In the genomic region with DNA sequence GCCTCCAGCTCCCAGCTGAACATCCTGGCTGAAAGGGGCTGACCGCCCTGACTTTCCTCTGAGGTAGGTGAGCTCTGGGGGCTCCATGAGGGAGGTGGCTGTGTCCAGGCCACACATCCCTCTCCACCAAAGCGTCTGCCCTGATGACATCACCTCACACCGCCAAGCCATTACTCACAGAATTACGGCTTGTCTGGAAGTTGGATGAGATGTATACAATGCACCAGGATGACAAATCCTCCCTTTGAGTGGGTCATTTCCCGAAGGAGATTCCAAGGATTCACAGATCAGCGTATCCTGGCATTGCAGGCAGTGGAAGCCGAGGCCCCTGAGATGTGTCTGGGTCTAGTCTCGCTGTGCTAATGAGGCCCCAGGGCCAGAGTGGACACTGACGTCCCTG, we compare ENCODE assay signal across 18 cellular contexts. TPM values are rescaled to one million over a fixed set of nuclear protein-coding genes. Genes with fewer than 3 reads are reported as not detected.
A peak's percentile ranks its signal among the peaks of the same experiment; 100 is the strongest.
DNase-seq lines count a peak whose midpoint lies in the region; ATAC-seq, FAIRE-seq and TF ChIP-seq lines count a peak whose summit lies in the region.
"Had no signal": no experiment of that assay in that cellular context is flagged by ENCODE, and none has a peak within 500 bp of the region (broad histone marks: within the 10 kb centered on the region; RNA-seq: fewer than 3 reads in every experiment).

No MANE protein-coding gene starts in this region.

- no peak overlapping the region for H3K4me3 ChIP-seq in HepG2 (replicated peaks in 1 of 3; ENCODE audit: insufficient read depth in 1 of 3, low read depth in 2 of 3, low read length in 3 of 3)
- H3K4me3 ChIP-seq in right lobe of liver: no peak overlapping the region
- H3K4me3 ChIP-seq in psoas muscle: no peak overlapping the region

- H3K27me3 ChIP-seq in HepG2 (ENCODE audit: control insufficient read depth in 1 of 2, insufficient read depth in 2 of 2, low read length in 2 of 2) (peaks cover 4 to 22% of the 10 kb centered on the region in 2 experiments; a peak in 3 of 5 replicates), right lobe of liver (no peaks in the 10 kb centered on the region), psoas muscle (ENCODE audit: insufficient read depth in 3 of 3, low read length in 2 of 3) (no peaks in the 10 kb centered on the region)

- H3K4me3 Mint-ChIP-seq in stimulated activated effector memory CD8-positive, alpha-beta T cell treated with anti-CD3 and anti-CD28 coated beads, Interleukin-12 subunit alpha, Interleukin-12 subunit beta, amount 100 ng/mL, for 72 hours: no peak overlapping the region
- H3K4me3 Mint-ChIP-seq: H9 had no signal

- H3K4me2 ChIP-seq in HepG2 (ENCODE audit: low read depth, low read length): no peak overlapping the region

- TF ChIP-seq RAD21 in HepG2 (CRISPR knock-in tag; IDR thresholded peaks at IDR 0.05): no peak

- POLR2A ChIA-PET in HepG2 (lab: Yijun Ruan, JAX): no interaction called here

- no peaks in the 10 kb centered on the region for H3K79me2 ChIP-seq in HepG2 (ENCODE audit: insufficient read depth, low read length)

- WGBS in HepG2 (ENCODE audit: low lambda C conversion rate): 6% methylated on average over 3 of the region's 9 CpGs
- whole genome bisulfite sequencing in right lobe of liver (ENCODE audit: insufficient coverage, low coverage, low lambda C conversion rate, missing lambda C conversion rate): 72% methylated on average over 2 of the region's 9 CpGs
- 92 to 95% (median 92%) methylated on average over 9 of the region's 9 CpGs for WGBS in psoas muscle, 3 donors

- H2AFZ ChIP-seq in HepG2 (ENCODE audit: low read length): no peak overlapping the region

- no peak for ATAC-seq in HepG2
- no peak for ATAC-seq in right lobe of liver
- no peak for ATAC-seq in psoas muscle
- no peak for ATAC-seq in stimulated activated effector memory CD8-positive, alpha-beta T cell treated with anti-CD3 and anti-CD28 coated beads, Interleukin-12 subunit alpha, Interleukin-12 subunit beta, amount 100 ng/mL, for 72 hours

- H3K27ac Mint-ChIP-seq in stimulated activated effector memory CD8-positive, alpha-beta T cell treated with anti-CD3 and anti-CD28 coated beads, Interleukin-12 subunit alpha, Interleukin-12 subunit beta, amount 100 ng/mL, for 72 hours: no peak overlapping the region
- H3K27ac Mint-ChIP-seq: H9 had no signal

- no peak for FAIRE-seq in HepG2 (lab: Jason Lieb, UNC)

- no TSS peak for BruUV-seq in HepG2 (replicated peaks; lab: Mats Ljungman, UMichigan)

- H3K36me3 ChIP-seq in HepG2 (replicated peaks in 1 of 2; ENCODE audit: control insufficient read depth in 1 of 2, insufficient read depth in 2 of 2, low read length in 2 of 2) (no peaks in the 10 kb centered on the region), right lobe of liver (no peaks in the 10 kb centered on the region), psoas muscle (ENCODE audit: insufficient read depth in 1 of 2, low read depth in 1 of 2) (no peaks in the 10 kb centered on the region)

- H3K9me3 Mint-ChIP-seq in stimulated activated effector memory CD8-positive, alpha-beta T cell treated with anti-CD3 and anti-CD28 coated beads, Interleukin-12 subunit alpha, Interleukin-12 subunit beta, amount 100 ng/mL, for 72 hours: no peaks in the 10 kb centered on the region

- no peak overlapping the region for H3K9ac ChIP-seq in HepG2 (ENCODE audit: insufficient read depth, low read depth, low read length)

- intact Hi-C loops in HepG2 (cut with micrococcal nuclease; ENCODE audit: unreplicated experiment) (no loop called here), right lobe of liver (cut with DNase I) (loop anchor here in 1 of 2 donors (5.0 kb wide), 1 partner anchor 89 kb away; no protein-coding TSS in a partner anchor), psoas muscle (cut with DNase I) (no loop called here)

- CTCF ChIA-PET in HepG2 (lab: Yijun Ruan, JAX; ENCODE audit: low intra/inter-chr PET ratio, low total read pairs): no interaction called here

- H3K9me3 ChIP-seq in HepG2 (ENCODE audit: low read length) (no peaks in the 10 kb centered on the region), right lobe of liver (no peaks in the 10 kb centered on the region), psoas muscle (no peaks in the 10 kb centered on the region)

- H3K4me1 ChIP-seq in HepG2 (ENCODE audit: insufficient read depth, low read length) (0 out of 2 replicates have a peak, but pooled peaks cover 5% of the 10 kb centered on the region), right lobe of liver (peaks cover 0 to 19% (median 4%) of the 10 kb centered on the region in 4 donors), psoas muscle (no peaks in the 10 kb centered on the region)

- DNase-seq in HepG2 (ENCODE audit: low spot score): no peak
- DNase-seq in right lobe of liver: no peak
- DNase-seq in M059J (ENCODE audit: low read depth): peak; percentile 31
- peak; percentile 11 for DNase-seq in glomerular visceral epithelial cell (ENCODE audit: extremely low spot score)
- no peak for DNase-seq in NCI-H524 (lab: John Stamatoyannopoulos, UW)
- DNase-seq in activated CD4-positive, alpha-beta T cell treated with anti-CD3 and anti-CD28 coated beads, Interleukin-2, amount 50 U/mL, for 1 hour: no peak
- no peak for DNase-seq in psoas muscle
- no peak for DNase-seq in stimulated activated effector memory CD8-positive, alpha-beta T cell treated with anti-CD3 and anti-CD28 coated beads, Interleukin-12 subunit alpha, Interleukin-12 subunit beta, amount 100 ng/mL, for 72 hours (ENCODE audit: low spot score in 2 of 2)
- DNase-seq: DMS 273 treated with DMSO at 0.1 percent for 48 hours, H9, NCI-H1417 treated with DMSO at 0.1 percent for 48 hours, NCI-H2029 treated with DMSO at 0.1 percent for 48 hours, NCI-H2171 treated with DMSO at 0.1 percent for 48 hours, NCI-H446 treated with DMSO at 0.1 percent for 48 hours, NCI-H748 treated with DMSO at 0.1 percent for 48 hours, OCI-M1 had no signal

- TF ChIP-seq EP300 in HepG2 (IDR thresholded peaks at IDR 0.05; ENCODE audit: low read depth in 2 of 2, low read length in 2 of 2) (no peak), HepG2 (CRISPR knock-in tag; IDR thresholded peaks at IDR 0.05; ENCODE audit: borderline replicate concordance) (no peak)

- in situ Hi-C loops in HepG2 (cut with HindIII; ENCODE audit: extremely low pct_ligation_motif_present, low pct_unique_long_range_greater_than_20kb): no loop called here

- no peak for TF ChIP-seq CTCF in HepG2 (CRISPR knock-in tag; IDR thresholded peaks at IDR 0.05)
- TF ChIP-seq CTCF in right lobe of liver (IDR thresholded peaks at IDR 0.05): no peak
- TF ChIP-seq CTCF in psoas muscle (IDR thresholded peaks at IDR 0.05): no peak

- H3K36me3 Mint-ChIP-seq in stimulated activated effector memory CD8-positive, alpha-beta T cell treated with anti-CD3 and anti-CD28 coated beads, Interleukin-12 subunit alpha, Interleukin-12 subunit beta, amount 100 ng/mL, for 72 hours: no peaks in the 10 kb centered on the region

- no peak overlapping the region for H3K27ac ChIP-seq in HepG2 (ENCODE audit: extremely low read length, insufficient read depth, low read length)
- no peak overlapping the region for H3K27ac ChIP-seq in right lobe of liver
- H3K27ac ChIP-seq in psoas muscle: no peak overlapping the region
- H3K27ac ChIP-seq: C4-2B had no signal

- no peaks in the 10 kb centered on the region for H4K20me1 ChIP-seq in HepG2 (ENCODE audit: insufficient read depth, low read length)

- H3K4me1 Mint-ChIP-seq in stimulated activated effector memory CD8-positive, alpha-beta T cell treated with anti-CD3 and anti-CD28 coated beads, Interleukin-12 subunit alpha, Interleukin-12 subunit beta, amount 100 ng/mL, for 72 hours: peaks cover 5% of the 10 kb centered on the region

- TF ChIP-seq POLR2A in HepG2 (IDR thresholded peaks at IDR 0.05; ENCODE audit: insufficient read depth in 1 of 2, low read depth in 2 of 2, low read length in 2 of 2): no peak
- no peak for TF ChIP-seq POLR2A in right lobe of liver (IDR thresholded peaks at IDR 0.05)

TF ChIP-seq in HepG2, 621 proteins besides CTCF, POLR2A, EP300 and RAD21 (continues in another document):
- TF ChIP-seq NAIF1 (CRISPR knock-in tag; IDR thresholded peaks at IDR 0.05; ENCODE audit: borderline replicate concordance) (no peak), DPF2 (CRISPR knock-in tag; IDR thresholded peaks at IDR 0.05; ENCODE audit: borderline replicate concordance, low read depth) (no peak), ZNF20 (CRISPR knock-in tag; IDR thresholded peaks at IDR 0.05) (no peak)

RNA-seq across cellular contexts. Expression of a gene that starts 15.1 kb away (rescaled TPM):
- total RNA-seq in HepG2 (2016; rRNA removed; fragmentation: Illumina TruSeq; extraction: Trizol) (0.02 TPM in 1 of 2 replicates, not detected in the other), right lobe of liver (10 to 100 TPM in 1 of 6 experiments, 1 to 10 TPM in 3, under 1 TPM in 2; 0.53 to 10.2 (median 1.4) TPM), psoas muscle (1 to 10 TPM in 1 of 4 donors, under 1 TPM in 3; 0.49 to 2.6 (median 0.61) TPM)
- total RNA-seq in HepG2 (2016; cell fraction: cytosol; rRNA removed; fragmentation: Illumina TruSeq; extraction: Trizol; ENCODE audit: low read depth): not detected in 2 replicates
- not detected in 2 replicates for total RNA-seq in HepG2 (2016; cell fraction: insoluble cytoplasmic fraction; rRNA removed; fragmentation: Illumina TruSeq; extraction: Trizol)
- total RNA-seq in HepG2 (2016; cell fraction: membrane; rRNA removed; fragmentation: Illumina TruSeq; extraction: Trizol): not detected in 2 replicates
- total RNA-seq in HepG2 (2016; cell fraction: nucleus; rRNA removed; fragmentation: Illumina TruSeq; extraction: Trizol): not detected in 2 replicates
- polyA plus RNA-seq in HepG2 (2011; rRNA removed) (not detected in 2 replicates), psoas muscle (under 1 TPM; 0.35 to 0.75 (median 0.51) TPM)
- polyA plus RNA-seq in HepG2 (2011; cell fraction: cytosol; rRNA removed): not detected in 2 replicates
- polyA plus RNA-seq in HepG2 (2011; cell fraction: nucleus; rRNA removed): not detected in 2 replicates
- 0.03 TPM in 1 of 2 replicates, not detected in the other for polyA plus RNA-seq in HepG2 (2012)
- polyA plus RNA-seq in HepG2 (2016; cell fraction: cytosol; fragmentation: Illumina TruSeq; extraction: Trizol; ENCODE audit: low read depth): not detected in 2 replicates
- polyA plus RNA-seq in HepG2 (2016; cell fraction: insoluble cytoplasmic fraction; fragmentation: Illumina TruSeq; extraction: Trizol; ENCODE audit: low read depth): not detected in 2 replicates
- not detected in 2 replicates for polyA plus RNA-seq in HepG2 (2016; cell fraction: membrane; fragmentation: Illumina TruSeq; extraction: Trizol; ENCODE audit: low read depth)
- not detected in 2 replicates for polyA plus RNA-seq in HepG2 (2016; cell fraction: nucleus; fragmentation: Illumina TruSeq; extraction: Trizol; ENCODE audit: insufficient read depth, low read depth)
- polyA minus RNA-seq in HepG2 (2011; rRNA and poly(A)+ RNA removed; ENCODE audit: low replicate concordance): 0.04 TPM in 1 of 2 replicates, not detected in the other
- polyA minus RNA-seq in HepG2 (2011; cell fraction: cytosol; rRNA and poly(A)+ RNA removed): not detected in 2 replicates
- not detected in 2 replicates for polyA minus RNA-seq in HepG2 (2011; cell fraction: nucleus; rRNA and poly(A)+ RNA removed)
- 0.15 TPM in 1 of 2 replicates, not detected in the other for total RNA-seq in M059J (2014; rRNA removed; shearing (Covaris generic))
- total RNA-seq: HT-29 had no signal

Comparison
In these comparisons a context has a peak if more than half of its experiments do, and no peak if none do; other contexts are left out.
1. DNase-seq: peak in M059J (single experiment) and glomerular visceral epithelial cell (single experiment); none in HepG2 (single experiment), right lobe of liver (0 of 3), NCI-H524 (0 of 2), activated CD4-positive, alpha-beta T cell treated with anti-CD3 and anti-CD28 coated beads, Interleukin-2, amount 50 U/mL, for 1 hour (single experiment), psoas muscle (0 of 2) and stimulated activated effector memory CD8-positive, alpha-beta T cell treated with anti-CD3 and anti-CD28 coated beads, Interleukin-12 subunit alpha, Interleukin-12 subunit beta, amount 100 ng/mL, for 72 hours (0 of 2).